14 cellular contexts compared by ENCODE assay signal in genomic region chr5:135174315-135175096, GRCh38.
DNase-seq lines count a peak whose midpoint lies in the region; ATAC-seq, FAIRE-seq and TF ChIP-seq lines count a peak whose summit lies in the region.
"Had no signal": no experiment of that assay in that cellular context is flagged by ENCODE, and none has a peak within 500 bp of the region (broad histone marks: within the 10 kb centered on the region; RNA-seq: fewer than 3 reads in every experiment).

No MANE protein-coding gene starts in this region.

- peaks cover 13% of the 10 kb centered on the region for H3K4me1 Mint-ChIP-seq in stimulated activated memory B cell treated with anti-CD40 and anti-IgM and Interleukin-4, amounts not matched to agents 10 μg/mL and 1 μg/mL and 100 μg/mL, for 72 hours
- H3K4me1 Mint-ChIP-seq: activated naive CD8-positive, alpha-beta T cell treated with anti-CD3 and anti-CD28 coated beads, Interleukin-2, amount 10 ng/mL, durations not matched to agents 7 days and 5 days had no signal

- H3K4me3 ChIP-seq in WERI-Rb-1 (ENCODE audit: low read depth, low read length) (no peak overlapping the region), keratinocyte (ENCODE audit: control insufficient read depth in 2 of 3, extremely low read depth in 1 of 3, insufficient read depth in 2 of 3, low read depth in 1 of 3, low read length in 3 of 3) (no peak overlapping the region)

- H3K9ac ChIP-seq in keratinocyte (ENCODE audit: control insufficient read depth, extremely low read depth, insufficient read depth, low read length): no peak overlapping the region

- TF ChIP-seq CTCF in WERI-Rb-1 (IDR thresholded peaks at IDR 0.05; ENCODE audit: low read depth, low read length) (peak; percentile 68), keratinocyte (optimal IDR thresholded peaks at IDR 0.05 in 1 of 3, IDR thresholded peaks at IDR 0.05 in 1 of 3, conservative IDR thresholded peaks at IDR 0.05 in 1 of 3; ENCODE audit: extremely low read depth in 1 of 3, insufficient read depth in 2 of 3, low read length in 3 of 3) (peak; percentile 8 to 20 (median 16))

- H3K27ac ChIP-seq in WERI-Rb-1: peak overlapping the region; percentile 89
- H3K27ac ChIP-seq in keratinocyte (ENCODE audit: control insufficient read depth, insufficient read depth, low read length): no peak overlapping the region
- H3K27ac ChIP-seq: C4-2B had no signal

- H3K4me2 ChIP-seq in keratinocyte (ENCODE audit: control insufficient read depth, extremely low read depth, insufficient read depth, low read depth, low read length): no peak overlapping the region

- H3K9me3 Mint-ChIP-seq in stimulated activated memory B cell treated with anti-CD40 and anti-IgM and Interleukin-4, amounts not matched to agents 10 μg/mL and 1 μg/mL and 100 μg/mL, for 72 hours: no peaks in the 10 kb centered on the region
- H3K9me3 Mint-ChIP-seq: activated naive CD8-positive, alpha-beta T cell treated with anti-CD3 and anti-CD28 coated beads, Interleukin-2, amount 10 ng/mL, durations not matched to agents 7 days and 5 days had no signal

- no peaks in the 10 kb centered on the region for H3K36me3 Mint-ChIP-seq in stimulated activated memory B cell treated with anti-CD40 and anti-IgM and Interleukin-4, amounts not matched to agents 10 μg/mL and 1 μg/mL and 100 μg/mL, for 72 hours
- H3K36me3 Mint-ChIP-seq: activated naive CD8-positive, alpha-beta T cell treated with anti-CD3 and anti-CD28 coated beads, Interleukin-2, amount 10 ng/mL, durations not matched to agents 7 days and 5 days had no signal

- ATAC-seq in stimulated activated memory B cell treated with anti-CD40 and anti-IgM and Interleukin-4, amounts not matched to agents 10 μg/mL and 1 μg/mL and 100 μg/mL, for 72 hours: no peak

- dilution Hi-C loops in keratinocyte (cut with MboI; ENCODE audit: extremely low pct_ligation_motif_present, low sequenced_read_pairs): no loop called here

- H3K9me1 ChIP-seq in keratinocyte (ENCODE audit: control insufficient read depth, extremely low read depth, insufficient read depth, low read length): no peaks in the 10 kb centered on the region

- DNase-seq in DMS53 treated with DMSO at 0.1 percent for 48 hours (lab: John Stamatoyannopoulos, UW; ENCODE audit: unreplicated experiment) (peak; percentile 42), HT-29 (ENCODE audit: low spot score) (peak; percentile 14), WERI-Rb-1 (peak; percentile 57), keratinocyte (ENCODE audit: low read depth, low spot score) (no peak), GM12891 (ENCODE audit: insufficient read length, low spot score) (no peak), NCI-H1417 treated with DMSO at 0.1 percent for 48 hours (lab: John Stamatoyannopoulos, UW) (no peak), inferior parietal cortex (ENCODE audit: extremely low spot score) (no peak)
- DNase-seq: activated CD8-positive, alpha-beta memory T cell treated with anti-CD3 and anti-CD28 coated beads, Interleukin-2, amount 50 U/mL, for 48 hours; activated naive CD8-positive, alpha-beta T cell treated with anti-CD3 and anti-CD28 coated beads, Interleukin-2, amount 10 ng/mL, durations not matched to agents 7 days and 5 days; NCI-H1105; substantia nigra had no signal

- no peaks in the 10 kb centered on the region for H3K36me3 ChIP-seq in WERI-Rb-1
- H3K36me3 ChIP-seq in keratinocyte (ENCODE audit: control insufficient read depth in 2 of 2, extremely low read depth in 1 of 2, insufficient read depth in 2 of 2, low read length in 2 of 2): no peaks in the 10 kb centered on the region

- H3K4me1 ChIP-seq in keratinocyte (ENCODE audit: control insufficient read depth, extremely low read depth, insufficient read depth, low read length): no peaks in the 10 kb centered on the region

- no peak overlapping the region for H3K4me3 Mint-ChIP-seq in stimulated activated memory B cell treated with anti-CD40 and anti-IgM and Interleukin-4, amounts not matched to agents 10 μg/mL and 1 μg/mL and 100 μg/mL, for 72 hours
- H3K4me3 Mint-ChIP-seq: activated naive CD8-positive, alpha-beta T cell treated with anti-CD3 and anti-CD28 coated beads, Interleukin-2, amount 10 ng/mL, durations not matched to agents 7 days and 5 days had no signal

- H4K20me1 ChIP-seq in keratinocyte (ENCODE audit: control insufficient read depth, extremely low read depth, insufficient read depth, low read length): no peaks in the 10 kb centered on the region

- H3K27ac Mint-ChIP-seq in stimulated activated memory B cell treated with anti-CD40 and anti-IgM and Interleukin-4, amounts not matched to agents 10 μg/mL and 1 μg/mL and 100 μg/mL, for 72 hours: no peak overlapping the region
- H3K27ac Mint-ChIP-seq: activated naive CD8-positive, alpha-beta T cell treated with anti-CD3 and anti-CD28 coated beads, Interleukin-2, amount 10 ng/mL, durations not matched to agents 7 days and 5 days had no signal

- H3K27me3 ChIP-seq in WERI-Rb-1 (ENCODE audit: insufficient read depth, low read depth, severe bottlenecking): no peaks in the 10 kb centered on the region
- H3K27me3 ChIP-seq in keratinocyte (ENCODE audit: control insufficient read depth, extremely low read depth, insufficient read depth, low read length): peaks cover 26% of the 10 kb centered on the region

- no peak for TF ChIP-seq POLR2A in GM12891 (IDR thresholded peaks at IDR 0.05; ENCODE audit: low read depth, low read length)

- FAIRE-seq in keratinocyte (lab: Jason Lieb, UNC) (no peak), GM12891 (lab: Jason Lieb, UNC) (no peak)
- FAIRE-seq: colon had no signal

- H3K79me2 ChIP-seq in keratinocyte (ENCODE audit: control insufficient read depth, insufficient read depth, low read length): no peaks in the 10 kb centered on the region

- H2AFZ ChIP-seq in keratinocyte (ENCODE audit: control insufficient read depth, low read length): no peak overlapping the region

- no peaks in the 10 kb centered on the region for H3K9me3 ChIP-seq in WERI-Rb-1 (ENCODE audit: severe bottlenecking)
- H3K9me3 ChIP-seq in keratinocyte (ENCODE audit: control insufficient read depth, low read depth, low read length): no peaks in the 10 kb centered on the region

- H3K27me3 Mint-ChIP-seq in stimulated activated memory B cell treated with anti-CD40 and anti-IgM and Interleukin-4, amounts not matched to agents 10 μg/mL and 1 μg/mL and 100 μg/mL, for 72 hours: peaks cover 82% of the 10 kb centered on the region

TF ChIP-seq in GM12891, 5 proteins besides CTCF, POLR2A, EP300 and RAD21:
- TF ChIP-seq POU2F2 (IDR thresholded peaks at IDR 0.05; ENCODE audit: low read depth, low read length) (no peak), TAF1 (IDR thresholded peaks at IDR 0.05; ENCODE audit: low read depth, low read length) (no peak), PAX5 (IDR thresholded peaks at IDR 0.05; ENCODE audit: insufficient read depth, low read length, severe bottlenecking) (no peak), SPI1 (IDR thresholded peaks at IDR 0.05; ENCODE audit: low read depth, low read length) (no peak), POLR2AphosphoS5 (IDR thresholded peaks at IDR 0.05; ENCODE audit: low read depth, low read length) (no peak)

Comparison
In these comparisons a context has a peak if more than half of its experiments do, and no peak if none do; other contexts are left out.
1. DNase-seq: peak in DMS53 treated with DMSO at 0.1 percent for 48 hours (single experiment), HT-29 (single experiment) and WERI-Rb-1 (single experiment); none in keratinocyte (single experiment), GM12891 (single experiment), NCI-H1417 treated with DMSO at 0.1 percent for 48 hours (single experiment) and inferior parietal cortex (single experiment).